8 cellular contexts compared by ENCODE assay signal in the genomic region with DNA sequence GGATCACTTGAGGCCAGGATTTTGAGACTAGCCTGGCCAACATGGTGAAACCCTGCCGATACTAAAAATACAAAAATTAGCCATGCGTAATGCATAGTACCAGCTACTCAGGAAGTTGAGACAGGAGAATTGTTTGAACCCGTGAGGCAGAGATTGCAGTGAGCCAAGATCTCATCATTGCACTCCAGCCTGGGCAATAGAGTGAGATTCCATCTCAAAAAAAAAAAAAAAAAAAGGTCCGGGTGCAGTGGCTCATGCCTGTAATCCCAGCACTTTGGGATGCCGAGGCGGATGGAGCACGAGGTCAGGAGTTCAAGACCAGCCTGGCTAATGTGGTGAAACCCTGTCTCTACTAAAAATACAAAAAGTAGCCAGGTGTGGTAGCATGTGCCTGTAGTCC. TPM values are rescaled to one million over a fixed set of nuclear protein-coding genes. Genes with fewer than 3 reads are reported as not detected.
DNase-seq lines count a peak whose midpoint lies in the region; ATAC-seq and TF ChIP-seq lines count a peak whose summit lies in the region.
"Not testable (repeated sequence)": the region's sequence is repeated elsewhere in the genome, so short reads cannot be mapped to it uniquely, and the experiment has no call there.

No MANE protein-coding gene starts in this region.

- peak overlapping the region in 1 of 3 experiments; percentile 65; a peak in 1 of 7 replicates for H3K27ac Mint-ChIP-seq in H9
- peak overlapping the region; percentile 99 for H3K27ac Mint-ChIP-seq in activated CD8-positive, alpha-beta memory T cell treated with anti-CD3 and anti-CD28 coated beads, Interleukin-2, amount 10 ng/mL, durations not matched to agents 7 days and 5 days

- H3K18ac ChIP-seq in H9 (ENCODE audit: insufficient read length, low read depth, low read length): not testable (repeated sequence)

- not testable (repeated sequence) for H2AK5ac ChIP-seq in H9 (ENCODE audit: insufficient read length, low read length)

- H4K5ac ChIP-seq in H9 (ENCODE audit: insufficient read length, low read depth, low read length): not testable (repeated sequence)

- POLR2A ChIA-PET in PC-3 (lab: Charles Lee; ENCODE audit: unreplicated experiment): interaction anchor here (0.6 kb wide), 1 partner anchor 552 kb away, joined by 3 read pairs; no protein-coding TSS in a partner anchor

- not testable (repeated sequence) for H3K4me1 ChIP-seq in H9 (ENCODE audit: insufficient read depth, low read length); breast epithelium
- peaks cover 16% of the 10 kb centered on the region; the same call in 1 of the 2 replicates for H3K4me1 ChIP-seq in PC-3 (ENCODE audit: insufficient read depth, low read length)
- peaks cover 0 to 12% of the 10 kb centered on the region in 2 donors for H3K4me1 ChIP-seq in muscle layer of duodenum (ENCODE audit: control insufficient read depth in 1 of 2, insufficient read depth in 2 of 2, low read length in 2 of 2)
- H3K4me1 ChIP-seq in smooth muscle cell (ENCODE audit: low read depth): peaks cover 26% of the 10 kb centered on the region

- not testable (repeated sequence) for TF ChIP-seq POLR2A in breast epithelium (IDR thresholded peaks at IDR 0.05)

- H4K91ac ChIP-seq in H9 (ENCODE audit: insufficient read length, low read depth, low read length): not testable (repeated sequence)

- no CpG with 5 or more reads among the region's 7 CpGs for whole genome bisulfite sequencing in H9 (ENCODE audit: extremely low coverage, insufficient read length, low lambda C conversion rate)
- 88% methylated on average over 7 of the region's 7 CpGs for WGBS in smooth muscle cell (ENCODE audit: low lambda C conversion rate)

- not testable (repeated sequence) for H3K9ac ChIP-seq in H9 (ENCODE audit: extremely low read depth, insufficient read length, low read length); smooth muscle cell (ENCODE audit: low read depth)
- H3K9ac ChIP-seq in PC-3 (ENCODE audit: low read length): peak overlapping the region; percentile 93

- H3K23ac ChIP-seq in H9 (ENCODE audit: insufficient read length, low read depth, low read length): not testable (repeated sequence)

- H3K79me2 ChIP-seq in H9 (ENCODE audit: insufficient read depth, low read length): peaks cover 44% of the 10 kb centered on the region
- H3K79me2 ChIP-seq in PC-3 (ENCODE audit: low read length): peaks cover 92% of the 10 kb centered on the region
- peaks cover 20% of the 10 kb centered on the region for H3K79me2 ChIP-seq in smooth muscle cell (ENCODE audit: low read depth)

- H3K27me3 ChIP-seq in H9 (ENCODE audit: insufficient read depth, low read length); PC-3 (ENCODE audit: low read length); breast epithelium; muscle layer of duodenum (ENCODE audit: low read depth, low read length); smooth muscle cell (ENCODE audit: low read depth): not testable (repeated sequence)

- not testable (repeated sequence) for H3F3A ChIP-seq in PC-3 (ENCODE audit: low read length, unreplicated experiment); smooth muscle cell (ENCODE audit: low read depth)

- not testable (repeated sequence) for H4K8ac ChIP-seq in H9 (replicated peaks; ENCODE audit: insufficient read length, low read depth, low read length)

- peaks cover 15% of the 10 kb centered on the region; the same call in 1 of the 2 replicates for H3K36me3 ChIP-seq in PC-3 (ENCODE audit: low read depth, low read length)
- not testable (repeated sequence) for H3K36me3 ChIP-seq in breast epithelium; muscle layer of duodenum (ENCODE audit: control insufficient read depth in 1 of 2, insufficient read depth in 2 of 2, low read length in 2 of 2); smooth muscle cell (ENCODE audit: low read depth)

- not testable (repeated sequence) for H2BK5ac ChIP-seq in H9 (ENCODE audit: insufficient read length, low read length)

- ATAC-seq in PC-3; activated CD8-positive, alpha-beta memory T cell treated with anti-CD3 and anti-CD28 coated beads, Interleukin-2, amount 10 ng/mL, durations not matched to agents 7 days and 5 days: not testable (repeated sequence)

- H3K14ac ChIP-seq in H9 (ENCODE audit: insufficient read depth, low read length): not testable (repeated sequence)

- peaks cover 13% of the 10 kb centered on the region for H3K23me2 ChIP-seq in H9 (ENCODE audit: insufficient read length, low read depth, low read length, poor library complexity, severe bottlenecking)

- H3K27ac ChIP-seq in H9 (ENCODE audit: insufficient read length, low read depth, low read length); smooth muscle cell (ENCODE audit: low read depth): not testable (repeated sequence)
- 0 out of 2 replicates have a peak overlapping the region, but pooled peaks have one; percentile 68 for H3K27ac ChIP-seq in PC-3 (ENCODE audit: low read length)
- peak overlapping the region; percentile 80 to 90 for H3K27ac ChIP-seq in breast epithelium
- H3K27ac ChIP-seq in muscle layer of duodenum (ENCODE audit: low read length): peak overlapping the region; percentile 43

- not testable (repeated sequence) for H3T11ph ChIP-seq in H9 (ENCODE audit: low read length)

- not testable (repeated sequence) for H3K4ac ChIP-seq in H9 (ENCODE audit: low read depth, low read length)

- H3K4me2 ChIP-seq in H9 (ENCODE audit: insufficient read depth, insufficient read length, low read length) (peak overlapping the region; percentile 98), PC-3 (ENCODE audit: low read length) (peak overlapping the region; percentile 89), smooth muscle cell (peak overlapping the region; percentile 93)

- not testable (repeated sequence) for H2AFZ ChIP-seq in H9 (ENCODE audit: low read length); smooth muscle cell (ENCODE audit: low read depth)
- peak overlapping the region; percentile 83; the same call in 1 of the 2 replicates for H2AFZ ChIP-seq in PC-3 (ENCODE audit: low read length)

- peak overlapping the region; percentile 98 to 99 for H3K4me3 Mint-ChIP-seq in H9
- H3K4me3 Mint-ChIP-seq in activated CD8-positive, alpha-beta memory T cell treated with anti-CD3 and anti-CD28 coated beads, Interleukin-2, amount 10 ng/mL, durations not matched to agents 7 days and 5 days: peak overlapping the region; percentile 99

- H2BK12ac ChIP-seq in H9 (ENCODE audit: insufficient read length, low read depth, low read length): not testable (repeated sequence)

- not testable (repeated sequence) for H3K9me3 Mint-ChIP-seq in H9; activated CD8-positive, alpha-beta memory T cell treated with anti-CD3 and anti-CD28 coated beads, Interleukin-2, amount 10 ng/mL, durations not matched to agents 7 days and 5 days (ENCODE audit: low read depth)

- intact Hi-C loops in PC-3 (cut with micrococcal nuclease): loop anchor here (5.0 kb wide), 1 partner anchor 241 kb away; the partner anchor contains the start of gene PPM1J
- intact Hi-C loops in breast epithelium (cut with DNase I; ENCODE audit: low total_unique reads): not testable (repeated sequence)

- not testable (repeated sequence) for DNase-seq in AG10803 (ENCODE audit: low read depth); H9; PC-3; activated CD8-positive, alpha-beta memory T cell treated with anti-CD3 and anti-CD28 coated beads, Interleukin-2, amount 10 ng/mL, durations not matched to agents 7 days and 5 days; breast epithelium (ENCODE audit: low spot score in 2 of 2); fibroblast of the aortic adventitia (ENCODE audit: low read depth); smooth muscle cell (lab: John Stamatoyannopoulos, UW; ENCODE audit: unreplicated experiment)

- peaks cover 32 to 53% (median 49%) of the 10 kb centered on the region in 3 experiments for H3K36me3 Mint-ChIP-seq in H9 (ENCODE audit: insufficient read depth in 1 of 3, low read depth in 3 of 3)
- H3K36me3 Mint-ChIP-seq in activated CD8-positive, alpha-beta memory T cell treated with anti-CD3 and anti-CD28 coated beads, Interleukin-2, amount 10 ng/mL, durations not matched to agents 7 days and 5 days: peaks cover 45% of the 10 kb centered on the region

- H3K4me3 ChIP-seq in AG10803 (ENCODE audit: low read length) (peak overlapping the region; percentile 97), PC-3 (ENCODE audit: low read length) (peak overlapping the region; percentile 82), breast epithelium (peak overlapping the region in 2 of 3 donors; percentile 79 to 95), fibroblast of the aortic adventitia (ENCODE audit: low read depth, low read length) (peak overlapping the region; percentile 93), muscle layer of duodenum (ENCODE audit: low read depth in 1 of 2, low read length in 2 of 2) (peak overlapping the region in 1 of 2 donors; percentile 70), smooth muscle cell (peak overlapping the region; percentile 75)

- CTCF ChIA-PET in PC-3 (lab: Charles Lee): not testable (repeated sequence)
- CTCF ChIA-PET in activated CD8-positive, alpha-beta memory T cell treated with anti-CD3 and anti-CD28 coated beads, Interleukin-2, amount 10 ng/mL, durations not matched to agents 7 days and 5 days (lab: Charles Lee): interaction anchor here (2.0 kb wide), 1 partner anchor 114 kb away, joined by 8 read pairs; the partner anchor contains the start of gene LRIG2

- not testable (repeated sequence) for TF ChIP-seq CTCF in AG10803 (conservative IDR thresholded peaks at IDR 0.05; ENCODE audit: low read length); H9 (conservative IDR thresholded peaks at IDR 0.05); PC-3 (conservative IDR thresholded peaks at IDR 0.05; ENCODE audit: low read depth, low read length); breast epithelium (IDR thresholded peaks at IDR 0.05); fibroblast of the aortic adventitia (IDR thresholded peaks at IDR 0.05; ENCODE audit: insufficient read depth, low read length); smooth muscle cell (IDR thresholded peaks at IDR 0.05; ENCODE audit: borderline replicate concordance, insufficient read depth, poor library complexity, severe bottlenecking)

- not testable (repeated sequence) for H2BK20ac ChIP-seq in H9 (ENCODE audit: low read depth, low read length, poor library complexity, severe bottlenecking)

- H3K27me3 Mint-ChIP-seq in H9 (ENCODE audit: low read depth); activated CD8-positive, alpha-beta memory T cell treated with anti-CD3 and anti-CD28 coated beads, Interleukin-2, amount 10 ng/mL, durations not matched to agents 7 days and 5 days: not testable (repeated sequence)

- H3K56ac ChIP-seq in H9 (ENCODE audit: insufficient read length, low read depth, low read length): not testable (repeated sequence)

- not testable (repeated sequence) for H3K79me1 ChIP-seq in H9 (ENCODE audit: insufficient read depth, low read depth, low read length, poor library complexity, severe bottlenecking)

- not testable (repeated sequence) for H3K9me2 ChIP-seq in PC-3 (replicated peaks; ENCODE audit: low read length)

- not testable (repeated sequence) for H4K20me1 ChIP-seq in H9 (ENCODE audit: control insufficient read depth, insufficient read depth, insufficient read length)
- H4K20me1 ChIP-seq in PC-3 (ENCODE audit: low read length): peaks cover 19% of the 10 kb centered on the region
- peaks cover 15% of the 10 kb centered on the region for H4K20me1 ChIP-seq in smooth muscle cell (ENCODE audit: low read depth)

- not testable (repeated sequence) for BruUV-seq in PC-3 (replicated peaks; lab: Mats Ljungman, UMichigan)

- not testable (repeated sequence) for H2BK15ac ChIP-seq in H9 (ENCODE audit: low read depth, low read length)

- peaks cover 36 to 44% of the 10 kb centered on the region in 2 experiments for H3K4me1 Mint-ChIP-seq in H9
- H3K4me1 Mint-ChIP-seq in activated CD8-positive, alpha-beta memory T cell treated with anti-CD3 and anti-CD28 coated beads, Interleukin-2, amount 10 ng/mL, durations not matched to agents 7 days and 5 days: peaks cover 62% of the 10 kb centered on the region

- H3K9me3 ChIP-seq in H9 (ENCODE audit: control insufficient read depth, low read depth, low read length); PC-3 (ENCODE audit: low read length); breast epithelium; muscle layer of duodenum (ENCODE audit: control insufficient read depth in 1 of 2, low read length in 2 of 2); smooth muscle cell (replicated peaks; ENCODE audit: low read depth): not testable (repeated sequence)

- H2BK120ac ChIP-seq in H9 (ENCODE audit: low read depth, low read length, poor library complexity, severe bottlenecking): not testable (repeated sequence)

RNA-seq across cellular contexts. Expression of gene SLC16A1, which starts 2.2 kb away (rescaled TPM):
- total RNA-seq in H9 (2021) (379 and 381 TPM in 2 replicates), PC-3 (2014; rRNA removed) (103 and 116 TPM in 2 replicates), breast epithelium (10 to 100 TPM; 15.4 to 28.2 (median 15.7) TPM), fibroblast of the aortic adventitia (ENCODE audit: low replicate concordance) (65.5 and 71.9 TPM in 2 replicates), smooth muscle cell (77.7 and 83.7 TPM in 2 replicates)
- total RNA-seq in activated CD8-positive, alpha-beta memory T cell treated with anti-CD3 and anti-CD28 coated beads, Interleukin-2, amount 10 ng/mL, durations not matched to agents 7 days and 5 days: 10 to 100 TPM; 47.6 to 57.3 TPM
- polyA plus RNA-seq in smooth muscle cell: 39.6 and 43.9 TPM in 2 replicates
